Comparison of ENCODE assay signal across 8 cellular contexts in the genomic region with DNA sequence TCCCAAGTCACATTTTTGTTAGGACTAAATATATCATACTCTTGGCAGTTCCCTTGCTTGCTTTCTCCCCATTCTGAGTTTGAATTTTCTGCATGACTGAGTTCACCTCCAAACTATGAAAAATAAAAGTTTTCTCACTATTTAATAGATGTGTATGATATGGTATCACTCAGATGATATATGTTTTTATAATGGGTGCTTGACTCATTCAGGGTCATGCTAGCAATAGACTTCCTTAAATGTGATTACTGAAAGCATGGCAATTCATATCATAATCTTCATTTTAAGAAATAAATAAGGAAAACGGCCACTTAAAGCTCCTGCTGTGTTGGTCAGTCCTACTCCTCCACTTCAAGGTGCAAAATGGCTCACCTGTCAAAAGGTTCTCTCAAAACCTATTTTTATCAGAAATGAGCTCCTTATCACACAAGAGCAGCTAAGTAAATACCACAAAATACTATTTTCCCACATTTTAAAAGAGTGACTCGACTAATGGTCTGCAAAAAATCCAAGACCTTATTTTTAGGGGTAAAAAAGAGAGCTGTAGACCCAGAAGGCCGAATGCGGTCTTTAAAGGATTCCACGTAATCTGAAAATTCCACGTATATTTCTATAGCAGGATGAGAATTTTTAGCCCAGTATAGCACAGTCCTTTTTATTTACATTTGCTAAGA. TPM values are rescaled to one million over a fixed set of nuclear protein-coding genes. Genes with fewer than 3 reads are reported as not detected.
DNase-seq lines count a peak whose midpoint lies in the region; ATAC-seq, FAIRE-seq and TF ChIP-seq lines count a peak whose summit lies in the region.

No MANE protein-coding gene starts in this region.

- H3K36me3 ChIP-seq in HUES6 (ENCODE audit: control insufficient read depth, insufficient read depth, low read length) (no peaks in the 10 kb centered on the region), GM12878 (ENCODE audit: control insufficient read depth in 2 of 2, insufficient read depth in 2 of 2, low read length in 1 of 2) (no peaks in the 10 kb centered on the region)

- no peak for TF ChIP-seq CTCF in AG04449 (IDR thresholded peaks at IDR 0.05; ENCODE audit: insufficient read depth, low read length, missing control alignments)
- TF ChIP-seq CTCF in GM12878 (IDR thresholded peaks at IDR 0.05 in 2 of 3, conservative IDR thresholded peaks at IDR 0.05 in 1 of 3; ENCODE audit: control insufficient read depth in 2 of 3, extremely low read depth in 1 of 3, insufficient read depth in 1 of 3, low read depth in 3 of 3, low read length in 3 of 3) = no peak

- no peak for DNase-seq in AG04449 (ENCODE audit: low read depth, low spot score)
- no peak for DNase-seq in GM12878 (ENCODE audit: low read depth, low spot score)
- no peak for DNase-seq in D341Med (ENCODE audit: low spot score)
- no peak for DNase-seq in NCI-H2227 (lab: John Stamatoyannopoulos, UW; ENCODE audit: unreplicated experiment)

- H3K4me1 ChIP-seq in HUES6 (ENCODE audit: control insufficient read depth, insufficient read depth, low read length) (peaks cover 15% of the 10 kb centered on the region), GM12878 (ENCODE audit: control insufficient read depth, insufficient read depth, low read length) (peaks cover 21% of the 10 kb centered on the region), mononuclear cell (ENCODE audit: insufficient read depth, low read length) (peaks cover 31% of the 10 kb centered on the region)

- TF ChIP-seq RAD21 in GM12878 (IDR thresholded peaks at IDR 0.05; ENCODE audit: insufficient read depth, low read depth, low read length) = no peak

- no TSS peak for BruUV-seq in GM12878 (replicated peaks; lab: Mats Ljungman, UMichigan)

- H2AFZ ChIP-seq in GM12878 (ENCODE audit: control insufficient read depth, low read depth, low read length) = peak overlapping the region; percentile 77

- SMC1A ChIA-PET in GM12878 (lab: Charles Lee; ENCODE audit: uncharacterized antibody, unreplicated experiment) = interaction anchor here (0.6 to 3.8 kb wide), 20 partner anchors 9 to 133 kb away, joined by 3 to 67 read pairs (median 5); a partner anchor contains a TSS

- ATAC-seq in GM12878 (no peak), GM18517 (IDR thresholded peaks at IDR 0.05; ENCODE audit: unreplicated experiment) (no peak), HG02623 (IDR thresholded peaks at IDR 0.05; ENCODE audit: unreplicated experiment) (no peak)

- in situ Hi-C loops in GM12878 (cut with MboI) = no loop called here

- H3K4me2 ChIP-seq in GM12878 (ENCODE audit: control insufficient read depth, insufficient read depth) = peak overlapping the region; percentile 89

- H3K4me3 ChIP-seq in AG04449 (ENCODE audit: low read depth, low read length) (peak overlapping the region; percentile 70), HUES6 (ENCODE audit: low read depth, low read length) (peak overlapping the region; percentile 76), GM12878 (peak overlapping the region; percentile 71), mononuclear cell (ENCODE audit: low read length) (peak overlapping the region; percentile 80)

- WGBS in GM12878 (ENCODE audit: insufficient coverage, insufficient replicate concordance, low lambda C conversion rate, missing lambda C conversion rate) = 29% methylated on average over 6 of the region's 6 CpGs

- no peaks in the 10 kb centered on the region for H4K20me1 ChIP-seq in GM12878 (ENCODE audit: control insufficient read depth, insufficient read depth)

- CTCF ChIA-PET in AG04449 (lab: Yijun Ruan, JAX) = interaction anchor here (0.6 to 3.9 kb wide), 26 partner anchors 9 to 176 kb away, joined by 3 to 70 read pairs (median 5); a partner anchor contains a TSS
- CTCF ChIA-PET in GM12878 (lab: Yijun Ruan, JAX) = interaction anchor here (0.6 to 4.1 kb wide), 21 partner anchors 9 to 1302 kb away, joined by 3 to 108 read pairs (median 6); a partner anchor contains a TSS

- intact Hi-C loops in GM12878 (cut with micrococcal nuclease; ENCODE audit: unreplicated experiment) = no loop called here

- no peak for TF ChIP-seq POLR2A in GM12878 (IDR thresholded peaks at IDR 0.05; ENCODE audit: low read depth, low read length)

- peak; percentile 52 for FAIRE-seq in GM12878 (lab: Jason Lieb, UNC)

- no peaks in the 10 kb centered on the region for H3K9me3 ChIP-seq in HUES6 (ENCODE audit: control insufficient read depth, insufficient read depth, low read depth, low read length)
- H3K9me3 ChIP-seq in GM12878 (replicated peaks; ENCODE audit: control insufficient read depth, insufficient read depth, low read length) = no peaks in the 10 kb centered on the region
- no peaks in the 10 kb centered on the region for H3K9me3 ChIP-seq in mononuclear cell (ENCODE audit: low read depth, low read length)

- H3K9ac ChIP-seq in HUES6 (ENCODE audit: low read length) (peak overlapping the region; percentile 93), GM12878 (ENCODE audit: control insufficient read depth, insufficient read depth, low read length) (peak overlapping the region; percentile 82)

- RAD21 ChIA-PET in GM12878 (lab: Charles Lee; ENCODE audit: unreplicated experiment) = interaction anchor here (0.6 to 3.0 kb wide), 14 partner anchors 10 to 89 kb away, joined by 3 to 37 read pairs (median 8); a partner anchor contains a TSS

- TF ChIP-seq EP300 in GM12878 (IDR thresholded peaks at IDR 0.05; ENCODE audit: borderline replicate concordance in 1 of 2, control insufficient read depth in 1 of 2, low read depth in 2 of 2, low read length in 2 of 2) = no peak

- H3K79me2 ChIP-seq in GM12878 (ENCODE audit: control insufficient read depth, insufficient read depth, low read length) = peaks cover 9% of the 10 kb centered on the region

- H3K27me3 ChIP-seq in HUES6 (ENCODE audit: control insufficient read depth, insufficient read depth, low read length) (no peaks in the 10 kb centered on the region), GM12878 (replicated peaks in 1 of 2; ENCODE audit: control insufficient read depth in 2 of 2, insufficient read depth in 2 of 2, low read length in 1 of 2) (no peaks in the 10 kb centered on the region), mononuclear cell (ENCODE audit: insufficient read depth, low read length) (no peaks in the 10 kb centered on the region)

- H3K27ac ChIP-seq in HUES6 (ENCODE audit: low read depth, low read length) = peak overlapping the region; percentile 92; the same call in 1 of the 2 replicates
- peak overlapping the region; percentile 91 for H3K27ac ChIP-seq in GM12878 (ENCODE audit: control insufficient read depth, insufficient read depth)

- POLR2A ChIA-PET in AG04449 (lab: Yijun Ruan, JAX) = interaction anchor here (0.9 to 2.2 kb wide), 3 partner anchors 11 to 26 kb away, joined by 3 to 14 read pairs (median 13); no protein-coding TSS in a partner anchor
- POLR2A ChIA-PET in GM12878 (lab: Charles Lee) = interaction anchor here (0.6 to 3.0 kb wide), 18 partner anchors 10 to 315 kb away, joined by 3 to 29 read pairs (median 6); a partner anchor contains a TSS

RNA-seq across cellular contexts. Expression of a gene that starts 3.9 kb away (rescaled TPM):
- total RNA-seq in GM12878 (2013; cell fraction: nucleolus; rRNA removed) = 7.3 and 7.7 TPM in 2 replicates
- total RNA-seq in GM12878 (2014; rRNA removed) = 11.5 and 12.2 TPM in 2 replicates
- total RNA-seq in GM12878 (2014; rRNA removed; fragmentation: Illumina TruSeq; extraction: Trizol) = 9.8 and 10.0 TPM in 2 replicates
- total RNA-seq in GM12878 (2021) = 8.5 and 11.1 TPM in 2 replicates
- polyA plus RNA-seq in GM12878 (2011; ENCODE audit: low read depth) = 2.8 TPM
- 11.7 and 13.7 TPM in 2 replicates for polyA plus RNA-seq in GM12878 (2011; rRNA removed)
- polyA plus RNA-seq in GM12878 (2011; cell fraction: cytosol; rRNA removed) = 17.2 and 18.7 TPM in 2 replicates
- polyA plus RNA-seq in GM12878 (2011; cell fraction: nucleus; rRNA removed) = 18.2 and 20.7 TPM in 2 replicates
- 4.7 and 7.5 TPM in 2 replicates for polyA plus RNA-seq in GM12878 (2012)
- polyA plus RNA-seq in GM12878 (2014; fragmentation: Illumina TruSeq; extraction: Trizol) = 10.4 and 13.9 TPM in 2 replicates
- polyA plus RNA-seq in GM12878 (2014; fragmentation: Nextera tagmentation; extraction: Ambion mirVana) = 1 to 10 TPM; 1.8 to 2.1 TPM
- 10.5 and 12.9 TPM in 2 replicates for polyA plus RNA-seq in GM12878 (2014; rRNA removed)
- 1 to 10 TPM; 7.1 to 7.9 TPM for polyA plus RNA-seq in GM12878 (2016; fragmentation: Nextera tagmentation; extraction: Ambion mirVana)
- polyA minus RNA-seq in GM12878 (2011; rRNA and poly(A)+ RNA removed) = 28.1 and 36.9 TPM in 2 replicates
- 3.1 and 6.5 TPM in 2 replicates for polyA minus RNA-seq in GM12878 (2011; cell fraction: cytosol; rRNA and poly(A)+ RNA removed)
- polyA minus RNA-seq in GM12878 (2011; cell fraction: nucleus; rRNA and poly(A)+ RNA removed) = 2.4 and 4.1 TPM in 2 replicates
- total RNA-seq in mononuclear cell = 6.9 TPM

RNA-seq across cellular contexts. Expression of a gene that starts 23.6 kb away (rescaled TPM):
- 4.7 and 5.9 TPM in 2 replicates for total RNA-seq in GM12878 (2013; cell fraction: nucleolus; rRNA removed)
- total RNA-seq in GM12878 (2014; rRNA removed) = 0.49 and 0.51 TPM in 2 replicates
- total RNA-seq in GM12878 (2014; rRNA removed; fragmentation: Illumina TruSeq; extraction: Trizol) = 0.18 and 0.36 TPM in 2 replicates
- total RNA-seq in GM12878 (2021) = 0.43 and 0.90 TPM in 2 replicates
- 0.58 TPM for polyA plus RNA-seq in GM12878 (2011; ENCODE audit: low read depth)
- polyA plus RNA-seq in GM12878 (2011; rRNA removed) = 18.1 and 23.6 TPM in 2 replicates
- 13.6 and 22.2 TPM in 2 replicates for polyA plus RNA-seq in GM12878 (2011; cell fraction: cytosol; rRNA removed)
- polyA plus RNA-seq in GM12878 (2011; cell fraction: nucleus; rRNA removed) = 9.8 and 20.8 TPM in 2 replicates
- polyA plus RNA-seq in GM12878 (2012) = 0.80 and 0.89 TPM in 2 replicates
- 0.16 and 0.87 TPM in 2 replicates for polyA plus RNA-seq in GM12878 (2014; fragmentation: Illumina TruSeq; extraction: Trizol)
- under 1 TPM; 0.03 to 0.04 TPM for polyA plus RNA-seq in GM12878 (2014; fragmentation: Nextera tagmentation; extraction: Ambion mirVana)
- polyA plus RNA-seq in GM12878 (2014; rRNA removed) = 0.32 and 0.90 TPM in 2 replicates
- polyA plus RNA-seq in GM12878 (2016; fragmentation: Nextera tagmentation; extraction: Ambion mirVana) = under 1 TPM in 1 of 2 experiments, not detected in 1; 0.15 TPM
- polyA minus RNA-seq in GM12878 (2011; rRNA and poly(A)+ RNA removed) = 22.8 and 45.9 TPM in 2 replicates
- 6.5 and 7.0 TPM in 2 replicates for polyA minus RNA-seq in GM12878 (2011; cell fraction: cytosol; rRNA and poly(A)+ RNA removed)
- polyA minus RNA-seq in GM12878 (2011; cell fraction: nucleus; rRNA and poly(A)+ RNA removed) = 6.2 and 8.2 TPM in 2 replicates
- total RNA-seq in mononuclear cell = 0.21 TPM

RNA-seq across cellular contexts. Expression of a gene that starts 28.7 kb away (rescaled TPM):
- 19.2 and 22.2 TPM in 2 replicates for total RNA-seq in GM12878 (2013; cell fraction: nucleolus; rRNA removed)
- total RNA-seq in GM12878 (2014; rRNA removed) = 120 and 142 TPM in 2 replicates
- total RNA-seq in GM12878 (2014; rRNA removed; fragmentation: Illumina TruSeq; extraction: Trizol) = 90.6 and 98.9 TPM in 2 replicates
- total RNA-seq in GM12878 (2021) = 94.5 and 97.1 TPM in 2 replicates
- polyA plus RNA-seq in GM12878 (2011; ENCODE audit: low read depth) = 48.1 TPM
- polyA plus RNA-seq in GM12878 (2011; rRNA removed) = 107 and 146 TPM in 2 replicates
- polyA plus RNA-seq in GM12878 (2011; cell fraction: cytosol; rRNA removed) = 192 and 210 TPM in 2 replicates
- polyA plus RNA-seq in GM12878 (2011; cell fraction: nucleus; rRNA removed) = 69.1 and 69.9 TPM in 2 replicates
- 63.4 and 74.5 TPM in 2 replicates for polyA plus RNA-seq in GM12878 (2012)
- polyA plus RNA-seq in GM12878 (2014; fragmentation: Illumina TruSeq; extraction: Trizol) = 77.7 and 84.5 TPM in 2 replicates
- polyA plus RNA-seq in GM12878 (2014; fragmentation: Nextera tagmentation; extraction: Ambion mirVana) = 100 to 1,000 TPM; 686 to 802 TPM
- 113 and 125 TPM in 2 replicates for polyA plus RNA-seq in GM12878 (2014; rRNA removed)
- 100 to 1,000 TPM; 180 to 205 TPM for polyA plus RNA-seq in GM12878 (2016; fragmentation: Nextera tagmentation; extraction: Ambion mirVana)
- polyA minus RNA-seq in GM12878 (2011; rRNA and poly(A)+ RNA removed) = 108 and 155 TPM in 2 replicates
- 31.9 and 46.2 TPM in 2 replicates for polyA minus RNA-seq in GM12878 (2011; cell fraction: cytosol; rRNA and poly(A)+ RNA removed)
- polyA minus RNA-seq in GM12878 (2011; cell fraction: nucleus; rRNA and poly(A)+ RNA removed) = 30.2 and 41.7 TPM in 2 replicates
- total RNA-seq in mononuclear cell = 13.2 TPM

RNA-seq across cellular contexts. Expression of a gene that starts 36.0 kb away (rescaled TPM):
- total RNA-seq in GM12878 (2013; cell fraction: nucleolus; rRNA removed) = not detected in 2 replicates
- total RNA-seq in GM12878 (2014; rRNA removed) (not detected in 2 replicates), GM12878 (2014; rRNA removed; fragmentation: Illumina TruSeq; extraction: Trizol) (not detected in 2 replicates), GM12878 (2021) (not detected in 2 replicates), mononuclear cell (not detected)
- not detected for polyA plus RNA-seq in GM12878 (2011; ENCODE audit: low read depth)
- polyA plus RNA-seq in GM12878 (2011; rRNA removed) (not detected in 2 replicates), GM12878 (2014; fragmentation: Illumina TruSeq; extraction: Trizol) (not detected in 2 replicates), GM12878 (2014; fragmentation: Nextera tagmentation; extraction: Ambion mirVana) (not detected), GM12878 (2014; rRNA removed) (not detected in 2 replicates), GM12878 (2016; fragmentation: Nextera tagmentation; extraction: Ambion mirVana) (not detected)
- polyA plus RNA-seq in GM12878 (2011; cell fraction: cytosol; rRNA removed) = 0.01 TPM in 1 of 2 replicates, not detected in the other
- polyA plus RNA-seq in GM12878 (2011; cell fraction: nucleus; rRNA removed) = not detected in 2 replicates
- not detected in 2 replicates for polyA plus RNA-seq in GM12878 (2012)
- not detected in 2 replicates for polyA minus RNA-seq in GM12878 (2011; rRNA and poly(A)+ RNA removed)
- not detected in 2 replicates for polyA minus RNA-seq in GM12878 (2011; cell fraction: cytosol; rRNA and poly(A)+ RNA removed)
- not detected in 2 replicates for polyA minus RNA-seq in GM12878 (2011; cell fraction: nucleus; rRNA and poly(A)+ RNA removed)

RNA-seq across cellular contexts. Expression of a gene that starts 49.1 kb away (rescaled TPM):
- 46.0 and 58.5 TPM in 2 replicates for total RNA-seq in GM12878 (2013; cell fraction: nucleolus; rRNA removed)
- 71.8 and 84.5 TPM in 2 replicates for total RNA-seq in GM12878 (2014; rRNA removed)
- total RNA-seq in GM12878 (2014; rRNA removed; fragmentation: Illumina TruSeq; extraction: Trizol) = 57.1 and 59.5 TPM in 2 replicates
- 58.8 and 60.4 TPM in 2 replicates for total RNA-seq in GM12878 (2021)
- 32.7 TPM for polyA plus RNA-seq in GM12878 (2011; ENCODE audit: low read depth)
- polyA plus RNA-seq in GM12878 (2011; rRNA removed) = 77.0 and 98.3 TPM in 2 replicates
- polyA plus RNA-seq in GM12878 (2011; cell fraction: cytosol; rRNA removed) = 60.2 and 60.8 TPM in 2 replicates
- 62.2 and 82.8 TPM in 2 replicates for polyA plus RNA-seq in GM12878 (2011; cell fraction: nucleus; rRNA removed)
- polyA plus RNA-seq in GM12878 (2012) = 41.9 and 54.9 TPM in 2 replicates
- 51.8 and 73.5 TPM in 2 replicates for polyA plus RNA-seq in GM12878 (2014; fragmentation: Illumina TruSeq; extraction: Trizol)
- polyA plus RNA-seq in GM12878 (2014; fragmentation: Nextera tagmentation; extraction: Ambion mirVana) = 10 to 100 TPM; 14.9 to 33.0 TPM
- polyA plus RNA-seq in GM12878 (2014; rRNA removed) = 64.7 and 73.5 TPM in 2 replicates
- 10 to 100 TPM; 49.4 to 58.2 TPM for polyA plus RNA-seq in GM12878 (2016; fragmentation: Nextera tagmentation; extraction: Ambion mirVana)
- polyA minus RNA-seq in GM12878 (2011; rRNA and poly(A)+ RNA removed) = 60.3 and 76.5 TPM in 2 replicates
- 11.2 and 23.1 TPM in 2 replicates for polyA minus RNA-seq in GM12878 (2011; cell fraction: cytosol; rRNA and poly(A)+ RNA removed)
- polyA minus RNA-seq in GM12878 (2011; cell fraction: nucleus; rRNA and poly(A)+ RNA removed) = 26.0 and 33.6 TPM in 2 replicates
- 41.2 TPM for total RNA-seq in mononuclear cell
